ENCODE assay signal across 8 cellular contexts in genomic region chr9:71783120-71783523, GRCh38. TPM values are rescaled to one million over a fixed set of nuclear protein-coding genes. Genes with fewer than 3 reads are reported as not detected.
DNase-seq lines count a peak whose midpoint lies in the region; ATAC-seq, FAIRE-seq and TF ChIP-seq lines count a peak whose summit lies in the region.

No MANE protein-coding gene starts in this region.

- peak; percentile 41 for TF ChIP-seq CTCF in Loucy (conservative IDR thresholded peaks at IDR 0.05; ENCODE audit: low read length)
- TF ChIP-seq CTCF in keratinocyte (optimal IDR thresholded peaks at IDR 0.05 in 1 of 3, IDR thresholded peaks at IDR 0.05 in 1 of 3, conservative IDR thresholded peaks at IDR 0.05 in 1 of 3; ENCODE audit: extremely low read depth in 1 of 3, insufficient read depth in 2 of 3, low read length in 3 of 3) = peak in 1 of 3 experiments; percentile 30

- peak overlapping the region; percentile 28 for H3K4me3 ChIP-seq in Loucy (ENCODE audit: low read length, poor library complexity, severe bottlenecking)
- peak overlapping the region in 1 of 3 experiments; percentile 24 for H3K4me3 ChIP-seq in keratinocyte (ENCODE audit: control insufficient read depth in 2 of 3, extremely low read depth in 1 of 3, insufficient read depth in 2 of 3, low read depth in 1 of 3, low read length in 3 of 3)

- dilution Hi-C loops in keratinocyte (cut with MboI; ENCODE audit: extremely low pct_ligation_motif_present, low sequenced_read_pairs) = no loop called here

- peak overlapping the region; percentile 46 for H3K4me2 ChIP-seq in Loucy (ENCODE audit: low read depth, low read length, poor library complexity, severe bottlenecking)
- peak overlapping the region; percentile 68 for H3K4me2 ChIP-seq in keratinocyte (ENCODE audit: control insufficient read depth, extremely low read depth, insufficient read depth, low read depth, low read length)

- no peaks in the 10 kb centered on the region for H3F3A ChIP-seq in Loucy (ENCODE audit: low read depth)

- no peaks in the 10 kb centered on the region for H4K20me1 ChIP-seq in Loucy (ENCODE audit: insufficient read depth, low read length, poor library complexity, severe bottlenecking)
- H4K20me1 ChIP-seq in keratinocyte (ENCODE audit: control insufficient read depth, extremely low read depth, insufficient read depth, low read length) = no peaks in the 10 kb centered on the region

- no peaks in the 10 kb centered on the region for H3K9me1 ChIP-seq in keratinocyte (ENCODE audit: control insufficient read depth, extremely low read depth, insufficient read depth, low read length)

- H3K27me3 ChIP-seq in Loucy (ENCODE audit: insufficient read depth, low read length, poor library complexity, severe bottlenecking) (no peaks in the 10 kb centered on the region), keratinocyte (ENCODE audit: control insufficient read depth, extremely low read depth, insufficient read depth, low read length) (no peaks in the 10 kb centered on the region)

- DNase-seq in ELF-1 (ENCODE audit: low read depth, low spot score) = peak; percentile 78
- DNase-seq in activated CD8-positive, alpha-beta memory T cell treated with anti-CD3 and anti-CD28 coated beads, Interleukin-2, amount 50 U/mL, for 4 hours = peak; percentile 85
- peak; percentile 89 for DNase-seq in keratinocyte (ENCODE audit: low read depth, low spot score)
- DNase-seq in stimulated activated CD8-positive, alpha-beta memory T cell treated with anti-CD3 and anti-CD28 coated beads, Interleukin-7, amount 100 ng/mL, for 24 hours (ENCODE audit: low read depth) = peak; percentile 59
- DNase-seq in GDM1 (lab: John Stamatoyannopoulos, UW) = no peak
- DNase-seq in dermis blood vessel endothelial cell = no peak

- H3K36me3 ChIP-seq in Loucy (ENCODE audit: insufficient read depth, low read length) = no peaks in the 10 kb centered on the region
- H3K36me3 ChIP-seq in keratinocyte (ENCODE audit: control insufficient read depth in 2 of 2, extremely low read depth in 1 of 2, insufficient read depth in 2 of 2, low read length in 2 of 2) = no peaks in the 10 kb centered on the region

- no peaks in the 10 kb centered on the region for H3K9me3 ChIP-seq in Loucy (ENCODE audit: insufficient read depth, low read depth, low read length)
- H3K9me3 ChIP-seq in keratinocyte (ENCODE audit: control insufficient read depth, low read depth, low read length) = no peaks in the 10 kb centered on the region

- peak overlapping the region; percentile 61; the same call in 1 of the 2 replicates for H2AFZ ChIP-seq in Loucy (ENCODE audit: low read length)
- peak overlapping the region; percentile 62 for H2AFZ ChIP-seq in keratinocyte (ENCODE audit: control insufficient read depth, low read length)

- FAIRE-seq in keratinocyte (lab: Jason Lieb, UNC) = peak; percentile 92

- ATAC-seq in GM21528 (IDR thresholded peaks at IDR 0.05; ENCODE audit: low FRiP score, unreplicated experiment) = peak; percentile 89

- no peak overlapping the region for H3K9ac ChIP-seq in Loucy (ENCODE audit: low read depth, low read length, poor library complexity, severe bottlenecking)
- H3K9ac ChIP-seq in keratinocyte (ENCODE audit: control insufficient read depth, extremely low read depth, insufficient read depth, low read length) = peak overlapping the region; percentile 29

- peak overlapping the region; percentile 73 for H3K27ac ChIP-seq in keratinocyte (ENCODE audit: control insufficient read depth, insufficient read depth, low read length)

- H3K4me1 ChIP-seq in Loucy (ENCODE audit: insufficient read depth, low read length, poor library complexity, severe bottlenecking) (peaks cover 19% of the 10 kb centered on the region), keratinocyte (ENCODE audit: control insufficient read depth, extremely low read depth, insufficient read depth, low read length) (peaks cover 24% of the 10 kb centered on the region)

- H3K9me2 ChIP-seq in Loucy (replicated peaks; ENCODE audit: low read depth, low read length) = no peaks in the 10 kb centered on the region

- no peaks in the 10 kb centered on the region for H3K79me2 ChIP-seq in Loucy (ENCODE audit: insufficient read depth, low read length)
- no peaks in the 10 kb centered on the region for H3K79me2 ChIP-seq in keratinocyte (ENCODE audit: control insufficient read depth, insufficient read depth, low read length)

RNA-seq across cellular contexts. Expression of gene CEMIP2, which starts 14.8 kb away (rescaled TPM):
- 47.7 to 79.4 TPM (median 48.7 TPM) in 3 replicates for polyA plus RNA-seq in keratinocyte
- 6.6 TPM for polyA plus RNA-seq in keratinocyte (2011; ENCODE audit: low read depth)
- 14.1 and 18.0 TPM in 2 replicates for polyA plus RNA-seq in keratinocyte (2011; cell fraction: cytosol; rRNA removed)
- 86.9 and 98.3 TPM in 2 replicates for polyA plus RNA-seq in keratinocyte (2011; cell fraction: nucleus; rRNA removed)
- polyA plus RNA-seq in keratinocyte (2012; ENCODE audit: low replicate concordance) = 15.1 and 38.2 TPM in 2 replicates
- polyA minus RNA-seq in keratinocyte = 118 to 163 TPM (median 160 TPM) in 3 replicates
- polyA minus RNA-seq in keratinocyte (2011; cell fraction: cytosol; rRNA and poly(A)+ RNA removed) = 50.1 TPM
- 155 and 264 TPM in 2 replicates for polyA minus RNA-seq in keratinocyte (2011; cell fraction: nucleus; rRNA and poly(A)+ RNA removed)
- total RNA-seq in dermis blood vessel endothelial cell = 204 and 216 TPM in 2 replicates

Comparison
In these comparisons a context has a peak if more than half of its experiments do, and no peak if none do; other contexts are left out.
1. DNase-seq: peak in ELF-1 (single experiment), activated CD8-positive, alpha-beta memory T cell treated with anti-CD3 and anti-CD28 coated beads, Interleukin-2, amount 50 U/mL, for 4 hours (single experiment), keratinocyte (single experiment) and stimulated activated CD8-positive, alpha-beta memory T cell treated with anti-CD3 and anti-CD28 coated beads, Interleukin-7, amount 100 ng/mL, for 24 hours (single experiment); none in GDM1 (single experiment) and dermis blood vessel endothelial cell (single experiment).